In genomic region chr5:127011961-127012644, GRCh38 we compare ENCODE assay signal across 9 cellular contexts. TPM values are rescaled to one million over a fixed set of nuclear protein-coding genes. Genes with fewer than 3 reads are reported as not detected.
DNase-seq lines count a peak whose midpoint lies in the region; ATAC-seq, FAIRE-seq and TF ChIP-seq lines count a peak whose summit lies in the region.
"Had no signal": no experiment of that assay in that cellular context is flagged by ENCODE, and none has a peak within 500 bp of the region (broad histone marks: within the 10 kb centered on the region; RNA-seq: fewer than 3 reads in every experiment).

No MANE protein-coding gene starts in this region.

- no peak overlapping the region for H3K27ac ChIP-seq in K562 (ENCODE audit: extremely low read depth, low read depth, low read length)
- H3K27ac ChIP-seq in HepG2 (ENCODE audit: extremely low read length, insufficient read depth, low read length): no peak overlapping the region

- H3K27me3 ChIP-seq in K562 (ENCODE audit: control insufficient read depth in 2 of 2, insufficient read depth in 2 of 2, low read length in 2 of 2) (no peaks in the 10 kb centered on the region), HepG2 (ENCODE audit: control insufficient read depth in 1 of 2, insufficient read depth in 2 of 2, low read length in 2 of 2) (no peaks in the 10 kb centered on the region)

- no peaks in the 10 kb centered on the region for H3K9me1 ChIP-seq in K562 (ENCODE audit: control insufficient read depth, insufficient read depth, low read length)

- in situ Hi-C loops in GM13976 (cut with MboI; ENCODE audit: low sequenced_read_pairs, unreplicated experiment) (no loop called here), K562 (cut with MboI) (no loop called here), HepG2 (cut with HindIII; ENCODE audit: extremely low pct_ligation_motif_present, low pct_unique_long_range_greater_than_20kb) (no loop called here)

- POLR2A ChIA-PET in K562 (lab: Yijun Ruan, JAX): interaction anchor here (1.0 to 2.1 kb wide), 4 partner anchors 8 to 235 kb away, joined by 3 to 6 read pairs (median 4); partner anchors contain the start of gene LMNB1
- POLR2A ChIA-PET in HepG2 (lab: Yijun Ruan, JAX): no interaction called here
- POLR2A ChIA-PET in T-cell (lab: Charles Lee): no interaction called here

- CTCF ChIA-PET in K562 (lab: Yijun Ruan, JAX; ENCODE audit: low intra/inter-chr PET ratio) (no interaction called here), HepG2 (lab: Yijun Ruan, JAX; ENCODE audit: low intra/inter-chr PET ratio, low total read pairs) (no interaction called here), T-cell (lab: Charles Lee) (no interaction called here)

- H3K9me3 Mint-ChIP-seq in T-cell: no peaks in the 10 kb centered on the region

- H3K4me2 ChIP-seq in K562 (ENCODE audit: insufficient read depth, low read length): no peak overlapping the region
- H3K4me2 ChIP-seq in HepG2 (ENCODE audit: low read depth, low read length): no peak overlapping the region

- BruUV-seq in K562 (replicated peaks; lab: Mats Ljungman, UMichigan) (no TSS peak), HepG2 (replicated peaks; lab: Mats Ljungman, UMichigan) (no TSS peak)

- H3K36me3 Mint-ChIP-seq in T-cell: no peaks in the 10 kb centered on the region

- WGBS in K562 (ENCODE audit: insufficient coverage, low coverage, missing lambda C conversion rate): 26% methylated on average over 2 of the region's 2 CpGs
- WGBS in HepG2 (ENCODE audit: low lambda C conversion rate): 96% methylated on average over 2 of the region's 2 CpGs

- H3K4me1 Mint-ChIP-seq in T-cell: peaks cover 29 to 54% (median 35%) of the 10 kb centered on the region in 3 donors

- TF ChIP-seq EP300 in K562 (IDR thresholded peaks at IDR 0.05; ENCODE audit: low read length) (no peak), HepG2 (IDR thresholded peaks at IDR 0.05; ENCODE audit: low read depth in 2 of 2, low read length in 2 of 2) (no peak), HepG2 (CRISPR knock-in tag; IDR thresholded peaks at IDR 0.05; ENCODE audit: borderline replicate concordance) (no peak)

- FAIRE-seq in K562 (lab: Jason Lieb, UNC): no peak
- FAIRE-seq in HepG2 (lab: Jason Lieb, UNC): no peak

- TF ChIP-seq RAD21 in K562 (CRISPR knock-in tag; conservative IDR thresholded peaks at IDR 0.05 in 1 of 2, IDR thresholded peaks at IDR 0.05 in 1 of 2) (no peak), HepG2 (CRISPR knock-in tag; IDR thresholded peaks at IDR 0.05) (no peak)

- peaks cover 4% of the 10 kb centered on the region; the same call in 1 of the 2 replicates for H4K20me1 ChIP-seq in K562 (replicated peaks; ENCODE audit: control insufficient read depth, insufficient read depth, low read length)
- no peaks in the 10 kb centered on the region for H4K20me1 ChIP-seq in HepG2 (ENCODE audit: insufficient read depth, low read length)

- peaks cover 0 to 26% of the 10 kb centered on the region in 2 experiments; a peak in 3 of 5 replicates for H3K4me1 ChIP-seq in K562 (replicated peaks in 1 of 2; ENCODE audit: control insufficient read depth in 2 of 2, insufficient read depth in 2 of 2, low read length in 2 of 2)
- H3K4me1 ChIP-seq in HepG2 (ENCODE audit: insufficient read depth, low read length): no peaks in the 10 kb centered on the region

- TF ChIP-seq POLR2A in K562 (conservative IDR thresholded peaks at IDR 0.05) (no peak), HepG2 (IDR thresholded peaks at IDR 0.05; ENCODE audit: insufficient read depth in 1 of 2, low read depth in 2 of 2, low read length in 2 of 2) (no peak)

- no peak overlapping the region for H3K9ac ChIP-seq in K562 (ENCODE audit: insufficient read depth in 1 of 2, low read depth in 2 of 2, low read length in 2 of 2)
- H3K9ac ChIP-seq in HepG2 (ENCODE audit: insufficient read depth, low read depth, low read length): no peak overlapping the region

- peaks cover 91% of the 10 kb centered on the region for H3K79me2 ChIP-seq in K562 (ENCODE audit: control insufficient read depth, insufficient read depth, low read length)
- H3K79me2 ChIP-seq in HepG2 (ENCODE audit: insufficient read depth, low read length): no peaks in the 10 kb centered on the region

- H3K4me3 ChIP-seq in K562: no peak overlapping the region
- H3K4me3 ChIP-seq in HepG2 (replicated peaks in 1 of 3; ENCODE audit: insufficient read depth in 1 of 3, low read depth in 2 of 3, low read length in 3 of 3): no peak overlapping the region

- TF ChIP-seq CTCF in GM13976 (IDR thresholded peaks at IDR 0.05; ENCODE audit: borderline replicate concordance, control extremely low read depth, extremely low read depth, insufficient read depth, missing control alignments) (no peak), K562 (IDR thresholded peaks at IDR 0.05 in 2 of 3, conservative IDR thresholded peaks at IDR 0.05 in 1 of 3; ENCODE audit: insufficient read depth in 2 of 3, low read depth in 1 of 3, low read length in 3 of 3) (no peak), HepG2 (CRISPR knock-in tag; IDR thresholded peaks at IDR 0.05) (no peak)

- DNase-seq in GM13976 (ENCODE audit: low spot score): peak; percentile 27
- no peak for DNase-seq in K562 (ENCODE audit: extremely low read depth in 1 of 4, low spot score in 3 of 4)
- no peak for DNase-seq in HepG2 (ENCODE audit: low spot score)
- DNase-seq in T-cell: no peak
- DNase-seq in stimulated activated CD4-positive, alpha-beta T cell treated with anti-CD3 and anti-CD28 coated beads, Interleukin-15, amount 100 ng/mL, for 24 hours: no peak
- DNase-seq in NCI-H1694 treated with DMSO at 0.1 percent for 48 hours (lab: John Stamatoyannopoulos, UW): no peak
- DNase-seq: stimulated activated CD8-positive, alpha-beta memory T cell treated with anti-CD3 and anti-CD28 coated beads, Interleukin-4, amount 100 ng/mL, for 48 hours had no signal

- peak; percentile 84 for ATAC-seq in GM21367 (IDR thresholded peaks at IDR 0.05; ENCODE audit: unreplicated experiment)
- ATAC-seq in HG03135 (IDR thresholded peaks at IDR 0.05; ENCODE audit: unreplicated experiment): peak; percentile 66
- peak; percentile 45; the same call in 1 of the 3 replicates for ATAC-seq in K562
- ATAC-seq in HepG2: no peak
- ATAC-seq in T-cell (replicated peaks in 1 of 4): no peak

- no peak overlapping the region for H3K4me3 Mint-ChIP-seq in T-cell

- no peak overlapping the region for H3K27ac Mint-ChIP-seq in T-cell

- intact Hi-C loops in K562 (cut with micrococcal nuclease): no loop called here
- intact Hi-C loops in HepG2 (cut with micrococcal nuclease; ENCODE audit: unreplicated experiment): no loop called here

- H3K9me3 ChIP-seq in K562 (replicated peaks; ENCODE audit: control insufficient read depth, insufficient read depth, low read depth, low read length) (no peaks in the 10 kb centered on the region), HepG2 (ENCODE audit: low read length) (no peaks in the 10 kb centered on the region)

- H3K36me3 ChIP-seq in K562 (ENCODE audit: control insufficient read depth, insufficient read depth, low read length) (no peaks in the 10 kb centered on the region; the same call in 2 of the 3 replicates), HepG2 (replicated peaks in 1 of 2; ENCODE audit: control insufficient read depth in 1 of 2, insufficient read depth in 2 of 2, low read length in 2 of 2) (no peaks in the 10 kb centered on the region)

- no peaks in the 10 kb centered on the region for H3K27me3 Mint-ChIP-seq in T-cell

- H2AFZ ChIP-seq in K562 (ENCODE audit: low read depth, low read length) (no peak overlapping the region), HepG2 (ENCODE audit: low read length) (no peak overlapping the region)

RNA-seq across cellular contexts. Expression of gene MARCHF3, which starts 18.3 kb away (rescaled TPM):
- 71.0 and 71.2 TPM in 2 replicates for total RNA-seq in K562 (2011; cell fraction: chromatin; rRNA removed; ENCODE audit: low replicate concordance)
- total RNA-seq in K562 (2011; cell fraction: nucleolus; rRNA removed): 72.9 and 84.2 TPM in 2 replicates
- 80.1 and 101 TPM in 2 replicates for total RNA-seq in K562 (2011; cell fraction: nucleoplasm; rRNA removed)
- total RNA-seq in K562 (2014; rRNA removed) (12.2 and 21.1 TPM in 2 replicates), K562 (2014; rRNA removed; fragmentation: Illumina TruSeq; extraction: Trizol) (19.9 and 20.2 TPM in 2 replicates), K562 (2015; rRNA removed; fragmentation: Illumina TruSeq; extraction: Trizol) (16.8 and 18.5 TPM in 2 replicates), K562 (2021) (23.5 TPM in 2 replicates), HepG2 (2016; rRNA removed; fragmentation: Illumina TruSeq; extraction: Trizol) (9.0 and 11.9 TPM in 2 replicates), T-cell (1 to 10 TPM; 5.6 to 9.9 (median 7.6) TPM)
- polyA plus RNA-seq in K562 (2011; rRNA removed) (34.1 and 37.4 TPM in 2 replicates), K562 (2014; fragmentation: Illumina TruSeq; extraction: Trizol) (13.4 and 16.5 TPM in 2 replicates), K562 (2014; fragmentation: Nextera tagmentation; extraction: Ambion mirVana) (1 to 10 TPM; 5.6 to 7.6 TPM), K562 (2014; rRNA removed) (7.8 and 10.4 TPM in 2 replicates), HepG2 (2011; rRNA removed) (4.3 and 4.8 TPM in 2 replicates)
- 24.1 and 35.9 TPM in 2 replicates for polyA plus RNA-seq in K562 (2011; cell fraction: cytosol; rRNA removed)
- 39.3 and 39.4 TPM in 2 replicates for polyA plus RNA-seq in K562 (2011; cell fraction: nucleus; rRNA removed)
- polyA plus RNA-seq in K562 (2012): 21.4 and 29.8 TPM in 2 replicates
- polyA minus RNA-seq in K562 (2011; rRNA and poly(A)+ RNA removed): 43.9 and 60.4 TPM in 2 replicates
- 24.6 and 34.4 TPM in 2 replicates for polyA minus RNA-seq in K562 (2011; cell fraction: cytosol; rRNA and poly(A)+ RNA removed)
- 57.8 and 62.6 TPM in 2 replicates for polyA minus RNA-seq in K562 (2011; cell fraction: nucleus; rRNA and poly(A)+ RNA removed)
- 16.8 and 18.3 TPM in 2 replicates for total RNA-seq in HepG2 (2016; cell fraction: cytosol; rRNA removed; fragmentation: Illumina TruSeq; extraction: Trizol; ENCODE audit: low read depth)
- 10.2 and 12.7 TPM in 2 replicates for total RNA-seq in HepG2 (2016; cell fraction: insoluble cytoplasmic fraction; rRNA removed; fragmentation: Illumina TruSeq; extraction: Trizol)
- total RNA-seq in HepG2 (2016; cell fraction: membrane; rRNA removed; fragmentation: Illumina TruSeq; extraction: Trizol): 20.1 and 23.6 TPM in 2 replicates
- total RNA-seq in HepG2 (2016; cell fraction: nucleus; rRNA removed; fragmentation: Illumina TruSeq; extraction: Trizol): 8.5 and 10.1 TPM in 2 replicates
- 3.3 and 4.3 TPM in 2 replicates for polyA plus RNA-seq in HepG2 (2011; cell fraction: cytosol; rRNA removed)
- polyA plus RNA-seq in HepG2 (2011; cell fraction: nucleus; rRNA removed): 2.8 and 3.5 TPM in 2 replicates
- polyA plus RNA-seq in HepG2 (2012): 1.4 and 3.0 TPM in 2 replicates
- 10.2 and 16.4 TPM in 2 replicates for polyA plus RNA-seq in HepG2 (2016; cell fraction: cytosol; fragmentation: Illumina TruSeq; extraction: Trizol; ENCODE audit: low read depth)
- polyA plus RNA-seq in HepG2 (2016; cell fraction: insoluble cytoplasmic fraction; fragmentation: Illumina TruSeq; extraction: Trizol; ENCODE audit: low read depth): 8.3 and 11.1 TPM in 2 replicates
- polyA plus RNA-seq in HepG2 (2016; cell fraction: membrane; fragmentation: Illumina TruSeq; extraction: Trizol; ENCODE audit: low read depth): 17.2 and 19.6 TPM in 2 replicates
- 6.8 and 8.9 TPM in 2 replicates for polyA plus RNA-seq in HepG2 (2016; cell fraction: nucleus; fragmentation: Illumina TruSeq; extraction: Trizol; ENCODE audit: insufficient read depth, low read depth)
- 1.9 and 10.3 TPM in 2 replicates for polyA minus RNA-seq in HepG2 (2011; rRNA and poly(A)+ RNA removed; ENCODE audit: low replicate concordance)
- 1.4 and 3.9 TPM in 2 replicates for polyA minus RNA-seq in HepG2 (2011; cell fraction: cytosol; rRNA and poly(A)+ RNA removed)
- 4.5 and 7.2 TPM in 2 replicates for polyA minus RNA-seq in HepG2 (2011; cell fraction: nucleus; rRNA and poly(A)+ RNA removed)

Comparison
In these comparisons a context has a peak if more than half of its experiments do, and no peak if none do; other contexts are left out.
1. ATAC-seq: peak in GM21367 (single experiment), HG03135 (single experiment) and K562 (single experiment); none in HepG2 (single experiment) and T-cell (0 of 4).